ENCODE assay signal across 17 cellular contexts in genomic region chr3:37886395-37886794, GRCh38.
"Had no signal": no experiment of that assay in that cellular context is flagged by ENCODE, and none has a peak within 500 bp of the region (broad histone marks: within the 10 kb centered on the region; RNA-seq: fewer than 3 reads in every experiment).

No MANE protein-coding gene starts in this region.

- H3K9me3 Mint-ChIP-seq: mesothelial cell of epicardium, natural killer cell had no signal

- H3K27ac ChIP-seq: colonic mucosa, neural progenitor cell, pancreas, transverse colon had no signal

- H3K4me3 ChIP-seq: colonic mucosa, heart left ventricle, neural progenitor cell, pancreas, testis, transverse colon had no signal

- H3K27me3 ChIP-seq: colonic mucosa, heart left ventricle, neural progenitor cell, pancreas, testis, transverse colon had no signal

- H3K27me3 Mint-ChIP-seq: progenitor cell of endocrine pancreas had no signal

- H3K4me1 Mint-ChIP-seq: natural killer cell had no signal

- H3K27ac Mint-ChIP-seq: mesothelial cell of epicardium, natural killer cell, neural progenitor cell, progenitor cell of endocrine pancreas had no signal

- FAIRE-seq: pancreas, small intestine had no signal

- ATAC-seq: natural killer cell, right cardiac atrium had no signal

- H3K36me3 Mint-ChIP-seq: mesothelial cell of epicardium, natural killer cell had no signal

- H3K9me3 ChIP-seq: colonic mucosa, heart left ventricle, pancreas, testis, transverse colon had no signal

- H3K36me3 ChIP-seq: colonic mucosa, heart left ventricle, neural progenitor cell, pancreas, transverse colon had no signal

- DNase-seq: colonic mucosa; effector CD8-positive, alpha-beta T cell; foreskin melanocyte; heart left ventricle; hippocampal formation; natural killer cell; nucleus accumbens; pancreas; right cardiac atrium; small intestine; stimulated activated CD4-positive, alpha-beta T cell treated with anti-CD3 and anti-CD28 coated beads, Interleukin-2, amount 100 ng/mL, for 48 hours; stimulated activated naive CD4-positive, alpha-beta T cell treated with Interleukin-2 at 50 U/mL for 16 hours; transverse colon had no signal

- H3K4me3 Mint-ChIP-seq: mesothelial cell of epicardium, natural killer cell, neural progenitor cell had no signal

- H3K4me1 ChIP-seq: colonic mucosa had no signal
